ENCODE assay signal across 1 cellular context in the genomic region with DNA sequence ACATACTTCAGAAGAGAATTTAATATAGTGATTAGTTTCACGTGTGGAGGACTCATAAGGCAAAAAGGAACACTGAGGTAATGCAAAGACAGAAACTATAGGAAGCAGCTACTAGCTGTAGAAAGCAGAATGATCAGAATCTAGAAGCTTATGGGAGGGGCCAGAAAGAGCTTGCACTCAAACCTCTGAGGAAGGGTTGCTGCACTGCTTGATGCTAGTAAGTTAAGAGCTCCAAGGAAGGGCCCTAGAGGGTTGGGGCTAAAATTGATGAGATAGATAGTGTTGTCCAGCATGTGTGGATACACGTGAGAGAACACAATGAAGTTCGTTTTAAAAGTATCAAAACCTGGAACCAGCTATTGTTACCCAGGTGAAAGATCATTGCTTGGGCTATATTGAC.
TF ChIP-seq lines count a peak whose summit lies in the region.

No MANE protein-coding gene starts in this region.

TF ChIP-seq in H1, 55 proteins besides CTCF, POLR2A, EP300 and RAD21 (continued from another document):
- TF ChIP-seq RXRA (IDR thresholded peaks at IDR 0.05; ENCODE audit: insufficient read depth, low read depth, low read length): no peak
- no peak for TF ChIP-seq ASH2L (IDR thresholded peaks at IDR 0.05; ENCODE audit: low read length)
- TF ChIP-seq TBP (IDR thresholded peaks at IDR 0.05; ENCODE audit: low read depth, low read length): no peak
- no peak for TF ChIP-seq RNF2 (IDR thresholded peaks at IDR 0.05; ENCODE audit: borderline replicate concordance, low read depth, low read length, missing control alignments, poor library complexity, severe bottlenecking)
- TF ChIP-seq SP2 (IDR thresholded peaks at IDR 0.05; ENCODE audit: low read length): no peak
- TF ChIP-seq EZH2 (IDR thresholded peaks at IDR 0.05; ENCODE audit: low read depth, low read length, severe bottlenecking): no peak
- TF ChIP-seq CREB1 (IDR thresholded peaks at IDR 0.05): no peak
- no peak for TF ChIP-seq SUZ12 (IDR thresholded peaks at IDR 0.05; ENCODE audit: low read length)
- no peak for TF ChIP-seq NANOG (IDR thresholded peaks at IDR 0.05; ENCODE audit: insufficient read depth, low read depth, low read length, poor library complexity, severe bottlenecking)
- TF ChIP-seq BCL11A (IDR thresholded peaks at IDR 0.05; ENCODE audit: low read depth in 2 of 2, low read length in 2 of 2): no peak
